In genomic region chr13:49935171-49936084, GRCh38 we compare ENCODE assay signal across 8 cellular contexts. TPM values are rescaled to one million over a fixed set of nuclear protein-coding genes. Genes with fewer than 3 reads are reported as not detected.
A peak's percentile ranks its signal among the peaks of the same experiment; 100 is the strongest.
DNase-seq lines count a peak whose midpoint lies in the region; ATAC-seq and TF ChIP-seq lines count a peak whose summit lies in the region.

No MANE protein-coding gene starts in this region.

- CTCF ChIA-PET in WTC11 (lab: Charles Lee), result interaction anchor here (0.6 to 2.0 kb wide), 37 partner anchors 8 to 976 kb away, joined by 3 to 29 read pairs (median 5); partner anchors contain the start of gene TRIM13

- no peaks in the 10 kb centered on the region for H3K27me3 ChIP-seq in GM06990 (replicated peaks; ENCODE audit: control insufficient read depth, insufficient read depth, low read length)
- no peaks in the 10 kb centered on the region for H3K27me3 ChIP-seq in duodenal mucosa (ENCODE audit: control insufficient read depth in 1 of 2, insufficient read depth in 2 of 2, low read length in 2 of 2)
- H3K27me3 ChIP-seq in lower lobe of right lung (ENCODE audit: low read depth), result no peaks in the 10 kb centered on the region

- no peaks in the 10 kb centered on the region for H3K9me3 ChIP-seq in duodenal mucosa (ENCODE audit: control insufficient read depth in 1 of 2, low read length in 2 of 2)
- no peaks in the 10 kb centered on the region for H3K9me3 ChIP-seq in lower lobe of right lung

- peak overlapping the region; percentile 88 to 90 for H3K9ac ChIP-seq in duodenal mucosa (ENCODE audit: low read depth in 1 of 2, low read length in 2 of 2)

- peak overlapping the region; percentile 43; the same call in 1 of the 2 replicates for H3K27ac Mint-ChIP-seq in WTC11

- no peak for DNase-seq in GM06990 (ENCODE audit: extremely low read depth, insufficient read length)
- peak; percentile 9 for DNase-seq in Jurkat, Clone E6-1 (ENCODE audit: low read depth, low spot score)
- DNase-seq in WTC11 (ENCODE audit: low spot score), result peak; percentile 52
- peak; percentile 70 for DNase-seq in lower lobe of right lung
- DNase-seq in stimulated activated CD8-positive, alpha-beta memory T cell treated with anti-CD3 and anti-CD28 coated beads, Interleukin-12 subunit alpha, Interleukin-12 subunit beta, amount 100 ng/mL, for 24 hours (ENCODE audit: extremely low read depth), result peak; percentile 1
- no peak for DNase-seq in globus pallidus (ENCODE audit: low spot score)

- H3K36me3 ChIP-seq in GM06990 (ENCODE audit: control insufficient read depth, insufficient read depth, low read length) (no peaks in the 10 kb centered on the region), duodenal mucosa (ENCODE audit: control insufficient read depth in 1 of 2, insufficient read depth in 2 of 2, low read length in 2 of 2) (no peaks in the 10 kb centered on the region), lower lobe of right lung (peaks cover 8% of the 10 kb centered on the region)

- peak; percentile 21 for ATAC-seq in GM21786 (IDR thresholded peaks at IDR 0.05; ENCODE audit: unreplicated experiment)
- ATAC-seq in WTC11, result peak; percentile 26
- ATAC-seq in lower lobe of right lung, result peak; percentile 46 to 53

- H3K27ac ChIP-seq in duodenal mucosa (ENCODE audit: low read depth, low read length) (peak overlapping the region; percentile 86), lower lobe of right lung (peak overlapping the region; percentile 89)

- H3K4me1 ChIP-seq in duodenal mucosa (ENCODE audit: control insufficient read depth in 1 of 2, insufficient read depth in 2 of 2, low read length in 2 of 2), result peaks cover 18 to 19% of the 10 kb centered on the region in 2 donors
- H3K4me1 ChIP-seq in lower lobe of right lung, result peaks cover 46% of the 10 kb centered on the region

- intact Hi-C loops in lower lobe of right lung (cut with DNase I), result no loop called here

- no peaks in the 10 kb centered on the region for H3K9me3 Mint-ChIP-seq in WTC11

- peak overlapping the region; percentile 97 for H3K4me3 ChIP-seq in GM06990 (replicated peaks; ENCODE audit: low read depth, low read length)
- H3K4me3 ChIP-seq in Jurkat, Clone E6-1 (ENCODE audit: low read length), result peak overlapping the region; percentile 81
- peak overlapping the region; percentile 92 to 95 for H3K4me3 ChIP-seq in duodenal mucosa (ENCODE audit: low read depth in 1 of 2, low read length in 2 of 2)
- H3K4me3 ChIP-seq in lower lobe of right lung, result peak overlapping the region; percentile 85

- H3K36me3 Mint-ChIP-seq in WTC11, result no peaks in the 10 kb centered on the region

- TF ChIP-seq CTCF in GM06990 (IDR thresholded peaks at IDR 0.05; ENCODE audit: insufficient read depth, low read length, poor library complexity, severe bottlenecking), result no peak
- no peak for TF ChIP-seq CTCF in WTC11 (IDR thresholded peaks at IDR 0.05)
- no peak for TF ChIP-seq CTCF in lower lobe of right lung (IDR thresholded peaks at IDR 0.05)

- H3K4me1 Mint-ChIP-seq in WTC11, result peaks cover 6% of the 10 kb centered on the region

- POLR2A ChIA-PET in WTC11 (lab: Charles Lee), result interaction anchor here (1.0 to 1.5 kb wide), 5 partner anchors 41 to 244 kb away, joined by 3 to 5 read pairs (median 3); partner anchors contain the start of genes EBPL, KPNA3 and TRIM13

- peak overlapping the region; percentile 88 for H3K4me3 Mint-ChIP-seq in WTC11

- peaks cover 12% of the 10 kb centered on the region for H3K27me3 Mint-ChIP-seq in WTC11 (ENCODE audit: low read depth)

TF ChIP-seq in WTC11, 78 proteins besides CTCF, POLR2A, EP300 and RAD21:
- no peak for TF ChIP-seq GTF2I (CRISPR knock-in tag; conservative IDR thresholded peaks at IDR 0.05)
- no peak for TF ChIP-seq NFYB (CRISPR knock-in tag; conservative IDR thresholded peaks at IDR 0.05; ENCODE audit: low read depth)
- no peak for TF ChIP-seq FOXP1 (CRISPR knock-in tag; IDR thresholded peaks at IDR 0.05; ENCODE audit: borderline replicate concordance)

RNA-seq across cellular contexts. Expression of gene SPRYD7, which starts 0.7 kb away (rescaled TPM):
- polyA plus RNA-seq in Jurkat, Clone E6-1 (2012; ENCODE audit: insufficient read depth, insufficient read length), result 9.6 TPM
- 3.0 to 3.8 TPM (median 3.1 TPM) in 3 replicates for total RNA-seq in WTC11 (2021)
- total RNA-seq in lower lobe of right lung, result 11.4 TPM

Comparison
In these comparisons a context has a peak if more than half of its experiments do, and no peak if none do; other contexts are left out.
1. DNase-seq: peak in Jurkat, Clone E6-1 (single experiment), WTC11 (single experiment), lower lobe of right lung (single experiment) and stimulated activated CD8-positive, alpha-beta memory T cell treated with anti-CD3 and anti-CD28 coated beads, Interleukin-12 subunit alpha, Interleukin-12 subunit beta, amount 100 ng/mL, for 24 hours (single experiment); none in GM06990 (single experiment) and globus pallidus (single experiment).
2. Peak in every context shown above with its lines, with median percentiles within 50 percentile points of each other: H3K4me3 ChIP-seq and ATAC-seq.